ENCODE assay signal across 1 cellular context in the genomic region with DNA sequence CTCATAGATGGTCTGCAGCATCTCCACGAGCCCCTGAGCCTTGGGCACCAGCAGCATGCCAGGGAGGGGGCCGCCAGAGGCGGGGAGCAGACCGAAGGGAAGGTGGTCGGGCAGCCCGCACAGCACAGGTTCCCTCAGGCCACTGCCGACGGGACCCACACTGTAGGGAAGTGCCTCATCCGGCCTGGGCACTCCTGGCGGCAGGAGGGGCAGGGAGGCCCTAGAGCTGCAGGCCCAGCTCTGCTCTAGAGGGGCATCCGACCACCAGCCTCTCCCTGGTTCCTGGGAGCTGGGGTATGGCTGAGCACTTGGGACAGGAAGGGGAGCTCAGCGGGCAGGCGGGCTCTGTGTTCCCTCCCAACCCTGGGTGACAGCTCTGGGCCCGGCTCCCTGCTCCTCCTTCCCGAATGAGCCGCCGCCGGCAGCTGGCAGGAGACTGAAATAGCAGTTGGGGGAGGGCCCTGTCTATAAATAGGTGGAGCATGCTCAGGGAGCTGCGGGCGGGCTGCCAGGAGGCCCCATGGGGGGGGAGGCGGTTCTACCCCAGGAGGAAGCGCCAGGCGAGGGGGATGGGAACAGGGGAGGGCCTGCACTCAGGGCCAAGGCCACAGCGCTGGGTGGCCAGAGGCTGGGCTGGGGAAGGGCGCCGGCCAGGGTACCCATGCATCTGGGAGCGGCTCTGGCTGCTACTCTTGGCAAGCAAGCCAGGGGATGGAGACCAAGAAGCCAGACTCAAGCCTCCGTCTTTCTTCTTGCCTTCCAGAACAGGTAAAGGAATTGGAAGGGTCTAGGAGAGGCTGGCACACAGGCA.
TF ChIP-seq lines count a peak whose summit lies in the region.

No MANE protein-coding gene starts in this region.

TF ChIP-seq in HepG2, 621 proteins besides CTCF, POLR2A, EP300 and RAD21 (continues in another document):
- peak; percentile 97 for TF ChIP-seq ZNF331 (CRISPR knock-in tag; IDR thresholded peaks at IDR 0.05)
- peak; percentile 91; the same call in 1 of the 2 replicates for TF ChIP-seq ZNF510 (CRISPR knock-in tag; IDR thresholded peaks at IDR 0.05; ENCODE audit: low read depth)
- peak; percentile 20; the same call in 1 of the 2 replicates for TF ChIP-seq ZNF296 (CRISPR knock-in tag; conservative IDR thresholded peaks at IDR 0.05)
- TF ChIP-seq, protein P1, sequence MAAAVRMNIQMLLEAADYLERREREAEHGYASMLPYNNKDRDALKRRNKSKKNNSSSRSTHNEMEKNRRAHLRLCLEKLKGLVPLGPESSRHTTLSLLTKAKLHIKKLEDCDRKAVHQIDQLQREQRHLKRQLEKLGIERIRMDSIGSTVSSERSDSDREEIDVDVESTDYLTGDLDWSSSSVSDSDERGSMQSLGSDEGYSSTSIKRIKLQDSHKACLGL (CRISPR knock-in tag; IDR thresholded peaks at IDR 0.05): peak; percentile 81
- TF ChIP-seq, protein P2, sequence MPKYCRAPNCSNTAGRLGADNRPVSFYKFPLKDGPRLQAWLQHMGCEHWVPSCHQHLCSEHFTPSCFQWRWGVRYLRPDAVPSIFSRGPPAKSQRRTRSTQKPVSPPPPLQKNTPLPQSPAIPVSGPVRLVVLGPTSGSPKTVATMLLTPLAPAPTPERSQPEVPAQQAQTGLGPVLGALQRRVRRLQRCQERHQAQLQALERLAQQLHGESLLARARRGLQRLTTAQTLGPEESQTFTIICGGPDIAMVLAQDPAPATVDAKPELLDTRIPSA (CRISPR knock-in tag; IDR thresholded peaks at IDR 0.05; ENCODE audit: borderline replicate concordance): no peak
- peak; percentile 95; the same call in 1 of the 2 replicates for TF ChIP-seq IRX3 (CRISPR knock-in tag; IDR thresholded peaks at IDR 0.05; ENCODE audit: borderline replicate concordance, low read depth)
- peak; percentile 94 for TF ChIP-seq NRL (CRISPR knock-in tag; IDR thresholded peaks at IDR 0.05; ENCODE audit: borderline replicate concordance)
- TF ChIP-seq ZNF143 (CRISPR knock-in tag; IDR thresholded peaks at IDR 0.05): peak; percentile 48
- no peak for TF ChIP-seq ATM (IDR thresholded peaks at IDR 0.05; ENCODE audit: borderline replicate concordance)
- TF ChIP-seq, protein P3, sequence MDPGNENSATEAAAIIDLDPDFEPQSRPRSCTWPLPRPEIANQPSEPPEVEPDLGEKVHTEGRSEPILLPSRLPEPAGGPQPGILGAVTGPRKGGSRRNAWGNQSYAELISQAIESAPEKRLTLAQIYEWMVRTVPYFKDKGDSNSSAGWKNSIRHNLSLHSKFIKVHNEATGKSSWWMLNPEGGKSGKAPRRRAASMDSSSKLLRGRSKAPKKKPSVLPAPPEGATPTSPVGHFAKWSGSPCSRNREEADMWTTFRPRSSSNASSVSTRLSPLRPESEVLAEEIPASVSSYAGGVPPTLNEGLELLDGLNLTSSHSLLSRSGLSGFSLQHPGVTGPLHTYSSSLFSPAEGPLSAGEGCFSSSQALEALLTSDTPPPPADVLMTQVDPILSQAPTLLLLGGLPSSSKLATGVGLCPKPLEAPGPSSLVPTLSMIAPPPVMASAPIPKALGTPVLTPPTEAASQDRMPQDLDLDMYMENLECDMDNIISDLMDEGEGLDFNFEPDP (CRISPR knock-in tag; conservative IDR thresholded peaks at IDR 0.05): no peak
- TF ChIP-seq YEATS4 (CRISPR knock-in tag; IDR thresholded peaks at IDR 0.05; ENCODE audit: borderline replicate concordance): peak; percentile 87
- TF ChIP-seq TCF12 (IDR thresholded peaks at IDR 0.05): no peak
- peak; percentile 99 for TF ChIP-seq TCF12 (CRISPR knock-in tag; IDR thresholded peaks at IDR 0.05)
- TF ChIP-seq ATF7-NPFF (CRISPR knock-in tag; IDR thresholded peaks at IDR 0.05; ENCODE audit: low read depth): peak; percentile 39; the same call in 1 of the 2 replicates
- TF ChIP-seq, protein P4, sequence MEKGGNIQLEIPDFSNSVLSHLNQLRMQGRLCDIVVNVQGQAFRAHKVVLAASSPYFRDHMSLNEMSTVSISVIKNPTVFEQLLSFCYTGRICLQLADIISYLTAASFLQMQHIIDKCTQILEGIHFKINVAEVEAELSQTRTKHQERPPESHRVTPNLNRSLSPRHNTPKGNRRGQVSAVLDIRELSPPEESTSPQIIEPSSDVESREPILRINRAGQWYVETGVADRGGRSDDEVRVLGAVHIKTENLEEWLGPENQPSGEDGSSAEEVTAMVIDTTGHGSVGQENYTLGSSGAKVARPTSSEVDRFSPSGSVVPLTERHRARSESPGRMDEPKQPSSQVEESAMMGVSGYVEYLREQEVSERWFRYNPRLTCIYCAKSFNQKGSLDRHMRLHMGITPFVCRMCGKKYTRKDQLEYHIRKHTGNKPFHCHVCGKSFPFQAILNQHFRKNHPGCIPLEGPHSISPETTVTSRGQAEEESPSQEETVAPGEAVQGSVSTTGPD (CRISPR knock-in tag; IDR thresholded peaks at IDR 0.05): peak; percentile 77
- peak; percentile 79; the same call in 1 of the 2 replicates for TF ChIP-seq MEIS2 (CRISPR knock-in tag; IDR thresholded peaks at IDR 0.05)
- TF ChIP-seq ZFP41 (CRISPR knock-in tag; IDR thresholded peaks at IDR 0.05; ENCODE audit: borderline replicate concordance): peak; percentile 59; the same call in 1 of the 2 replicates
- TF ChIP-seq, protein P5, sequence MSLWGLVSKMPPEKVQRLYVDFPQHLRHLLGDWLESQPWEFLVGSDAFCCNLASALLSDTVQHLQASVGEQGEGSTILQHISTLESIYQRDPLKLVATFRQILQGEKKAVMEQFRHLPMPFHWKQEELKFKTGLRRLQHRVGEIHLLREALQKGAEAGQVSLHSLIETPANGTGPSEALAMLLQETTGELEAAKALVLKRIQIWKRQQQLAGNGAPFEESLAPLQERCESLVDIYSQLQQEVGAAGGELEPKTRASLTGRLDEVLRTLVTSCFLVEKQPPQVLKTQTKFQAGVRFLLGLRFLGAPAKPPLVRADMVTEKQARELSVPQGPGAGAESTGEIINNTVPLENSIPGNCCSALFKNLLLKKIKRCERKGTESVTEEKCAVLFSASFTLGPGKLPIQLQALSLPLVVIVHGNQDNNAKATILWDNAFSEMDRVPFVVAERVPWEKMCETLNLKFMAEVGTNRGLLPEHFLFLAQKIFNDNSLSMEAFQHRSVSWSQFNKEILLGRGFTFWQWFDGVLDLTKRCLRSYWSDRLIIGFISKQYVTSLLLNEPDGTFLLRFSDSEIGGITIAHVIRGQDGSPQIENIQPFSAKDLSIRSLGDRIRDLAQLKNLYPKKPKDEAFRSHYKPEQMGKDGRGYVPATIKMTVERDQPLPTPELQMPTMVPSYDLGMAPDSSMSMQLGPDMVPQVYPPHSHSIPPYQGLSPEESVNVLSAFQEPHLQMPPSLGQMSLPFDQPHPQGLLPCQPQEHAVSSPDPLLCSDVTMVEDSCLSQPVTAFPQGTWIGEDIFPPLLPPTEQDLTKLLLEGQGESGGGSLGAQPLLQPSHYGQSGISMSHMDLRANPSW (CRISPR knock-in tag; IDR thresholded peaks at IDR 0.05; ENCODE audit: borderline replicate concordance): peak; percentile 98
- TF ChIP-seq ZFP37 (CRISPR knock-in tag; IDR thresholded peaks at IDR 0.05; ENCODE audit: borderline replicate concordance): peak; percentile 59; the same call in 1 of the 2 replicates
- peak; percentile 84 for TF ChIP-seq ZNF225 (CRISPR knock-in tag; IDR thresholded peaks at IDR 0.05)
- TF ChIP-seq, protein P6, sequence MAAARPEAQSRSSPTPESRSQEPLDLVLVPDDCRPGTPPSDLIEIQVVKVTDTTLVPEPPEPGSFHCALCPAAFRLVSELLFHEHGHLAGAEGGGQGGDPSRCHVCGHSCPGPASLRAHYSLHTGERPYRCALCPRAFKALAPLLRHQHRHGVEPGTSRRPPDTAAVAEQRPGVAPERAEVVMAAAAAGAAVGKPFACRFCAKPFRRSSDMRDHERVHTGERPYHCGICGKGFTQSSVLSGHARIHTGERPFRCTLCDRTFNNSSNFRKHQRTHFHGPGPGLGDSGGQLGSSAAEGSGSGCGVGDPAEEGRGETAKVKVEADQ (CRISPR knock-in tag; IDR thresholded peaks at IDR 0.05; ENCODE audit: borderline replicate concordance): no peak
- TF ChIP-seq, protein P7, sequence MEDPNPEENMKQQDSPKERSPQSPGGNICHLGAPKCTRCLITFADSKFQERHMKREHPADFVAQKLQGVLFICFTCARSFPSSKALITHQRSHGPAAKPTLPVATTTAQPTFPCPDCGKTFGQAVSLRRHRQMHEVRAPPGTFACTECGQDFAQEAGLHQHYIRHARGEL (CRISPR knock-in tag; IDR thresholded peaks at IDR 0.05): no peak
- no peak for TF ChIP-seq ZKSCAN5 (CRISPR knock-in tag; IDR thresholded peaks at IDR 0.05)
- TF ChIP-seq, protein P8, sequence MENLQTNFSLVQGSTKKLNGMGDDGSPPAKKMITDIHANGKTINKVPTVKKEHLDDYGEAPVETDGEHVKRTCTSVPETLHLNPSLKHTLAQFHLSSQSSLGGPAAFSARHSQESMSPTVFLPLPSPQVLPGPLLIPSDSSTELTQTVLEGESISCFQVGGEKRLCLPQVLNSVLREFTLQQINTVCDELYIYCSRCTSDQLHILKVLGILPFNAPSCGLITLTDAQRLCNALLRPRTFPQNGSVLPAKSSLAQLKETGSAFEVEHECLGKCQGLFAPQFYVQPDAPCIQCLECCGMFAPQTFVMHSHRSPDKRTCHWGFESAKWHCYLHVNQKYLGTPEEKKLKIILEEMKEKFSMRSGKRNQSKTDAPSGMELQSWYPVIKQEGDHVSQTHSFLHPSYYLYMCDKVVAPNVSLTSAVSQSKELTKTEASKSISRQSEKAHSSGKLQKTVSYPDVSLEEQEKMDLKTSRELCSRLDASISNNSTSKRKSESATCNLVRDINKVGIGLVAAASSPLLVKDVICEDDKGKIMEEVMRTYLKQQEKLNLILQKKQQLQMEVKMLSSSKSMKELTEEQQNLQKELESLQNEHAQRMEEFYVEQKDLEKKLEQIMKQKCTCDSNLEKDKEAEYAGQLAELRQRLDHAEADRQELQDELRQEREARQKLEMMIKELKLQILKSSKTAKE (CRISPR knock-in tag; IDR thresholded peaks at IDR 0.05; ENCODE audit: borderline replicate concordance): peak; percentile 99
- peak; percentile 100 for TF ChIP-seq MEF2D (CRISPR knock-in tag; IDR thresholded peaks at IDR 0.05)
- TF ChIP-seq NFYB (CRISPR knock-in tag; IDR thresholded peaks at IDR 0.05): 0 out of 2 replicates have a peak, but pooled peaks have one; percentile 40
- TF ChIP-seq CENPT (CRISPR knock-in tag; IDR thresholded peaks at IDR 0.05; ENCODE audit: low read depth): 0 out of 2 replicates have a peak, but pooled peaks have one; percentile 58
- peak; percentile 99 for TF ChIP-seq ZNF556 (CRISPR knock-in tag; IDR thresholded peaks at IDR 0.05; ENCODE audit: borderline replicate concordance)
- TF ChIP-seq, protein P9, sequence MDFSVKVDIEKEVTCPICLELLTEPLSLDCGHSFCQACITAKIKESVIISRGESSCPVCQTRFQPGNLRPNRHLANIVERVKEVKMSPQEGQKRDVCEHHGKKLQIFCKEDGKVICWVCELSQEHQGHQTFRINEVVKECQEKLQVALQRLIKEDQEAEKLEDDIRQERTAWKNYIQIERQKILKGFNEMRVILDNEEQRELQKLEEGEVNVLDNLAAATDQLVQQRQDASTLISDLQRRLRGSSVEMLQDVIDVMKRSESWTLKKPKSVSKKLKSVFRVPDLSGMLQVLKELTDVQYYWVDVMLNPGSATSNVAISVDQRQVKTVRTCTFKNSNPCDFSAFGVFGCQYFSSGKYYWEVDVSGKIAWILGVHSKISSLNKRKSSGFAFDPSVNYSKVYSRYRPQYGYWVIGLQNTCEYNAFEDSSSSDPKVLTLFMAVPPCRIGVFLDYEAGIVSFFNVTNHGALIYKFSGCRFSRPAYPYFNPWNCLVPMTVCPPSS (IDR thresholded peaks at IDR 0.05): no peak
- 0 out of 2 replicates have a peak, but pooled peaks have one; percentile 10 for TF ChIP-seq CHCHD3 (CRISPR knock-in tag; IDR thresholded peaks at IDR 0.05)
- peak; percentile 32; the same call in 1 of the 2 replicates for TF ChIP-seq FOXJ3 (CRISPR knock-in tag; IDR thresholded peaks at IDR 0.05; ENCODE audit: borderline replicate concordance)
- TF ChIP-seq, protein P10, sequence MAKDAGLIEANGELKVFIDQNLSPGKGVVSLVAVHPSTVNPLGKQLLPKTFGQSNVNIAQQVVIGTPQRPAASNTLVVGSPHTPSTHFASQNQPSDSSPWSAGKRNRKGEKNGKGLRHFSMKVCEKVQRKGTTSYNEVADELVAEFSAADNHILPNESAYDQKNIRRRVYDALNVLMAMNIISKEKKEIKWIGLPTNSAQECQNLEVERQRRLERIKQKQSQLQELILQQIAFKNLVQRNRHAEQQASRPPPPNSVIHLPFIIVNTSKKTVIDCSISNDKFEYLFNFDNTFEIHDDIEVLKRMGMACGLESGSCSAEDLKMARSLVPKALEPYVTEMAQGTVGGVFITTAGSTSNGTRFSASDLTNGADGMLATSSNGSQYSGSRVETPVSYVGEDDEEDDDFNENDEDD (CRISPR knock-in tag; IDR thresholded peaks at IDR 0.05; ENCODE audit: borderline replicate concordance): peak; percentile 83; the same call in 1 of the 2 replicates
- no peak for TF ChIP-seq SNRNP70 (IDR thresholded peaks at IDR 0.05; ENCODE audit: low read depth, low read length)
- no peak for TF ChIP-seq SOX6 (IDR thresholded peaks at IDR 0.05)
- TF ChIP-seq SOX6 (CRISPR knock-in tag; IDR thresholded peaks at IDR 0.05): peak; percentile 98
- peak; percentile 97; the same call in 1 of the 2 replicates for TF ChIP-seq SNAI1 (CRISPR knock-in tag; IDR thresholded peaks at IDR 0.05; ENCODE audit: borderline replicate concordance)
- peak; percentile 26; the same call in 1 of the 2 replicates for TF ChIP-seq FOXK2 (IDR thresholded peaks at IDR 0.05)
- peak; percentile 95 for TF ChIP-seq CBX1 (IDR thresholded peaks at IDR 0.05; ENCODE audit: low read depth)
- TF ChIP-seq ZSCAN30 (CRISPR knock-in tag; IDR thresholded peaks at IDR 0.05): no peak; the same call in 1 of the 2 replicates
- no peak for TF ChIP-seq BRCA1 (CRISPR knock-in tag; IDR thresholded peaks at IDR 0.05)
- no peak for TF ChIP-seq TCF7L2 (IDR thresholded peaks at IDR 0.05; ENCODE audit: low read depth, low read length)
- TF ChIP-seq, protein P11, sequence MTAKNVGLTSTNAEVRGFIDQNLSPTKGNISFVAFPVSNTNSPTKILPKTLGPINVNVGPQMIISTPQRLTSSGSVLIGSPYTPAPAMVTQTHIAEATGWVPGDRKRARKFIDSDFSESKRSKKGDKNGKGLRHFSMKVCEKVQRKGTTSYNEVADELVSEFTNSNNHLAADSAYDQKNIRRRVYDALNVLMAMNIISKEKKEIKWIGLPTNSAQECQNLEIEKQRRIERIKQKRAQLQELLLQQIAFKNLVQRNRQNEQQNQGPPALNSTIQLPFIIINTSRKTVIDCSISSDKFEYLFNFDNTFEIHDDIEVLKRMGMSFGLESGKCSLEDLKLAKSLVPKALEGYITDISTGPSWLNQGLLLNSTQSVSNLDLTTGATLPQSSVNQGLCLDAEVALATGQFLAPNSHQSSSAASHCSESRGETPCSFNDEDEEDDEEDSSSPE (CRISPR knock-in tag; IDR thresholded peaks at IDR 0.05): peak; percentile 90
- TF ChIP-seq, protein P12, sequence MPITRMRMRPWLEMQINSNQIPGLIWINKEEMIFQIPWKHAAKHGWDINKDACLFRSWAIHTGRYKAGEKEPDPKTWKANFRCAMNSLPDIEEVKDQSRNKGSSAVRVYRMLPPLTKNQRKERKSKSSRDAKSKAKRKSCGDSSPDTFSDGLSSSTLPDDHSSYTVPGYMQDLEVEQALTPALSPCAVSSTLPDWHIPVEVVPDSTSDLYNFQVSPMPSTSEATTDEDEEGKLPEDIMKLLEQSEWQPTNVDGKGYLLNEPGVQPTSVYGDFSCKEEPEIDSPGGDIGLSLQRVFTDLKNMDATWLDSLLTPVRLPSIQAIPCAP (CRISPR knock-in tag; IDR thresholded peaks at IDR 0.05; ENCODE audit: low read depth): no peak
- no peak for TF ChIP-seq ZNF496 (CRISPR knock-in tag; IDR thresholded peaks at IDR 0.05; ENCODE audit: insufficient replicate concordance)
- peak; percentile 72 for TF ChIP-seq HNRNPK (IDR thresholded peaks at IDR 0.05; ENCODE audit: low read depth, low read length, poor library complexity, severe bottlenecking)
- peak; percentile 90 for TF ChIP-seq FOXO1 (CRISPR knock-in tag; IDR thresholded peaks at IDR 0.05)
- 0 out of 2 replicates have a peak, but pooled peaks have one; percentile 64 for TF ChIP-seq ZNF235 (CRISPR knock-in tag; IDR thresholded peaks at IDR 0.05; ENCODE audit: borderline replicate concordance)
- TF ChIP-seq KDM3A (CRISPR knock-in tag; IDR thresholded peaks at IDR 0.05; ENCODE audit: low read depth): peak; percentile 97
